In the genomic region with DNA sequence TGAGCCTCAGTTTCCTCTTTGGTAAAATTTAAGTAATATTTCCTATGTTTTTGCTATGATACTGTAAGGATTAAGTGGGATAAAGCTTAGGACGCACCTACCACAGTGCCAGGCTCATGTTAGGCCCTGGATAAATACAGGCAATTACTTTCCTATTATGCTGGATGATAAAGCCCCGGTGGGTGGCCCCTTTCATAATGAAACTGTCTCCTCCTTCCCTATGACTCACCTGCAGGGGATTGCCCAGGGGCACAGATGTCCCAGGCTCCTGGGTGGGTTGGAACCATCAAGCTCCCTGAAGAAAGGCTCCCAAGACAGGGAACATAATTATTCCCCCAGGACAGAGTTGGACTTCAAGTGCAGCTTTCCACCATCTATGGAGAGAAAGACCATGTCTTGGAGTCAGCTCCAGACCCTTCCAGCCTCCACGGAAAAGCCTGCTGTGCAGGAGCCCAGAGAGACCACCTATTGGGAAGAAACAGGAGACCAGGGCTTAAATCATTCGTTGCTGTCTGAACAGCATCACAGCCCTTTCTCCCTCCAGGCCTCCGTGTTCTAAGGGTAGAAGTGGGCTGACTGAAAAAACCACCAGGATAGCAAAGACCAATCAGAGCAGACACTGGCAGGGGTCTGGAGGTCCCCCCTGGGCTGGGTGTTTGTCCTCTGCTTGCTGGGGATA, we compare ENCODE assay signal across 15 cellular contexts. TPM values are rescaled to one million over a fixed set of nuclear protein-coding genes. Genes with fewer than 3 reads are reported as not detected.
DNase-seq lines count a peak whose midpoint lies in the region; TF ChIP-seq lines count a peak whose summit lies in the region.
"Had no signal": no experiment of that assay in that cellular context is flagged by ENCODE, and none has a peak within 500 bp of the region (broad histone marks: within the 10 kb centered on the region; RNA-seq: fewer than 3 reads in every experiment).

No MANE protein-coding gene starts in this region.

- no peak overlapping the region for H3K27ac Mint-ChIP-seq in activated CD4-positive, alpha-beta T cell treated with anti-CD3 and anti-CD28 coated beads, Interleukin-2, amount 10 ng/mL, durations not matched to agents 24 days and 14 days
- peak overlapping the region; percentile 37 for H3K27ac Mint-ChIP-seq in neural progenitor cell
- no peak overlapping the region for H3K27ac Mint-ChIP-seq in type B pancreatic cell

- H3K27ac ChIP-seq in neural progenitor cell = no peak overlapping the region
- H3K27ac ChIP-seq in colonic mucosa = no peak overlapping the region
- H3K27ac ChIP-seq: heart left ventricle had no signal

- H2AFZ ChIP-seq in neural progenitor cell (replicated peaks) = no peak overlapping the region

- peaks cover 26% of the 10 kb centered on the region for H3F3A ChIP-seq in neural progenitor cell (ENCODE audit: low read depth)

- no peaks in the 10 kb centered on the region for H3K79me2 ChIP-seq in neural progenitor cell (ENCODE audit: low read depth)

- H3K9me3 ChIP-seq in neural progenitor cell (ENCODE audit: low read depth) (no peaks in the 10 kb centered on the region), colonic mucosa (no peaks in the 10 kb centered on the region)

- H3K4me2 ChIP-seq in neural progenitor cell = peak overlapping the region; percentile 38

- intact Hi-C loops in activated CD4-positive, alpha-beta T cell treated with anti-CD3 and anti-CD28 coated beads, Interleukin-2, amount 10 ng/mL, durations not matched to agents 24 days and 14 days (cut with micrococcal nuclease) = loop anchor here (10.0 kb wide), 2 partner anchors 95 to 175 kb away; a partner anchor contains a TSS
- intact Hi-C loops in colonic mucosa (cut with DNase I) = no loop called here

- TF ChIP-seq CTCF in neural progenitor cell (IDR thresholded peaks at IDR 0.05) = no peak
- no peak for TF ChIP-seq CTCF in colonic mucosa (IDR thresholded peaks at IDR 0.05)
- TF ChIP-seq CTCF in type B pancreatic cell (conservative IDR thresholded peaks at IDR 0.05) = no peak

- no peak overlapping the region for H3K9ac ChIP-seq in neural progenitor cell
- H3K9ac ChIP-seq in colonic mucosa (ENCODE audit: low read depth in 2 of 2, low read length in 2 of 2) = no peak overlapping the region

- no peak overlapping the region for H3K4me3 ChIP-seq in neural progenitor cell
- no peak overlapping the region for H3K4me3 ChIP-seq in colonic mucosa
- H3K4me3 ChIP-seq: heart left ventricle had no signal

- peak; percentile 45 for DNase-seq in activated CD4-positive, alpha-beta T cell treated with anti-CD3 and anti-CD28 coated beads, Interleukin-2, amount 10 ng/mL, durations not matched to agents 24 days and 14 days
- DNase-seq in activated CD4-positive, alpha-beta T cell treated with anti-CD3 and anti-CD28 coated beads for 4 hours = no peak
- DNase-seq in NCI-H2227 treated with DMSO at 0.1 percent for 48 hours (lab: John Stamatoyannopoulos, UW) = peak; percentile 19
- DNase-seq in dermis blood vessel endothelial cell = peak; percentile 35
- peak; percentile 46 for DNase-seq in neural progenitor cell (ENCODE audit: low spot score)
- no peak for DNase-seq in colonic mucosa
- DNase-seq in C1 segment of cervical spinal cord (lab: John Stamatoyannopoulos, UW) = no peak
- no peak for DNase-seq in type B pancreatic cell (ENCODE audit: extremely low spot score, unreplicated experiment)
- DNase-seq: activated CD4-positive, alpha-beta T cell treated with anti-CD3 and anti-CD28 coated beads for 1 hour; activated naive CD4-positive, alpha-beta T cell treated with anti-CD3 and anti-CD28 coated beads, Interleukin-2, amount 50 U/mL, for 16 hours; GF-D8; heart left ventricle; NCI-H2029 treated with DMSO at 0.1 percent for 48 hours; right cardiac atrium had no signal

- H3K27me3 Mint-ChIP-seq in activated CD4-positive, alpha-beta T cell treated with anti-CD3 and anti-CD28 coated beads, Interleukin-2, amount 10 ng/mL, durations not matched to agents 24 days and 14 days = peaks cover 20% of the 10 kb centered on the region
- H3K27me3 Mint-ChIP-seq in neural progenitor cell (ENCODE audit: insufficient read depth, low read depth) (peaks cover 9% of the 10 kb centered on the region), type B pancreatic cell (peaks cover 46% of the 10 kb centered on the region)

- H3K9me3 Mint-ChIP-seq in activated CD4-positive, alpha-beta T cell treated with anti-CD3 and anti-CD28 coated beads, Interleukin-2, amount 10 ng/mL, durations not matched to agents 24 days and 14 days = no peaks in the 10 kb centered on the region
- H3K9me3 Mint-ChIP-seq in neural progenitor cell (no peaks in the 10 kb centered on the region), type B pancreatic cell (no peaks in the 10 kb centered on the region)

- H3K36me3 ChIP-seq in neural progenitor cell (no peaks in the 10 kb centered on the region), colonic mucosa (no peaks in the 10 kb centered on the region)
- H3K36me3 ChIP-seq: heart left ventricle had no signal

- H3K27me3 ChIP-seq in neural progenitor cell = peaks cover 19% of the 10 kb centered on the region
- H3K27me3 ChIP-seq in colonic mucosa = no peaks in the 10 kb centered on the region

- no peaks in the 10 kb centered on the region for H3K36me3 Mint-ChIP-seq in activated CD4-positive, alpha-beta T cell treated with anti-CD3 and anti-CD28 coated beads, Interleukin-2, amount 10 ng/mL, durations not matched to agents 24 days and 14 days (ENCODE audit: low read depth)
- H3K36me3 Mint-ChIP-seq in neural progenitor cell (no peaks in the 10 kb centered on the region), type B pancreatic cell (no peaks in the 10 kb centered on the region)

- H3K4me1 Mint-ChIP-seq in activated CD4-positive, alpha-beta T cell treated with anti-CD3 and anti-CD28 coated beads, Interleukin-2, amount 10 ng/mL, durations not matched to agents 24 days and 14 days = no peaks in the 10 kb centered on the region
- peaks cover 6% of the 10 kb centered on the region for H3K4me1 Mint-ChIP-seq in neural progenitor cell
- no peaks in the 10 kb centered on the region for H3K4me1 Mint-ChIP-seq in type B pancreatic cell (ENCODE audit: unreplicated experiment)

- H4K20me1 ChIP-seq in neural progenitor cell (ENCODE audit: low read depth) = no peaks in the 10 kb centered on the region

- H3K4me1 ChIP-seq in neural progenitor cell (peaks cover 38% of the 10 kb centered on the region), colonic mucosa (no peaks in the 10 kb centered on the region)
- H3K4me1 ChIP-seq: heart left ventricle had no signal

- no peak overlapping the region for H3K4me3 Mint-ChIP-seq in activated CD4-positive, alpha-beta T cell treated with anti-CD3 and anti-CD28 coated beads, Interleukin-2, amount 10 ng/mL, durations not matched to agents 24 days and 14 days
- H3K4me3 Mint-ChIP-seq in neural progenitor cell = no peak overlapping the region
- no peak overlapping the region for H3K4me3 Mint-ChIP-seq in type B pancreatic cell

RNA-seq across cellular contexts. Expression of a gene that starts 43.2 kb away (rescaled TPM):
- total RNA-seq in activated CD4-positive, alpha-beta T cell treated with anti-CD3 and anti-CD28 coated beads, Interleukin-2, amount 10 ng/mL, durations not matched to agents 24 days and 14 days = not detected in 2 replicates
- total RNA-seq in dermis blood vessel endothelial cell = 0.09 and 0.17 TPM in 2 replicates
- not detected in 2 replicates for total RNA-seq in neural progenitor cell (ENCODE audit: low replicate concordance)
- not detected for total RNA-seq in colonic mucosa
- total RNA-seq in type B pancreatic cell (ENCODE audit: low replicate concordance) = 2.4 and 4.2 TPM in 2 replicates
- total RNA-seq: heart left ventricle, HT1080, right cardiac atrium had no signal

Comparison
In these comparisons a context has a peak if more than half of its experiments do, and no peak if none do; other contexts are left out.
1. DNase-seq: peak in activated CD4-positive, alpha-beta T cell treated with anti-CD3 and anti-CD28 coated beads, Interleukin-2, amount 10 ng/mL, durations not matched to agents 24 days and 14 days (single experiment), NCI-H2227 treated with DMSO at 0.1 percent for 48 hours (single experiment), dermis blood vessel endothelial cell (single experiment) and neural progenitor cell (single experiment); none in activated CD4-positive, alpha-beta T cell treated with anti-CD3 and anti-CD28 coated beads for 4 hours (0 of 2), colonic mucosa (single experiment), C1 segment of cervical spinal cord (0 of 14) and type B pancreatic cell (single experiment).